11 cellular contexts compared by ENCODE assay signal in genomic region chr4:1730532-1731135, GRCh38. TPM values are rescaled to one million over a fixed set of nuclear protein-coding genes. Genes with fewer than 3 reads are reported as not detected.
"Had no signal": no experiment of that assay in that cellular context is flagged by ENCODE, and none has a peak within 500 bp of the region (broad histone marks: within the 10 kb centered on the region; RNA-seq: fewer than 3 reads in every experiment).

No MANE protein-coding gene starts in this region.

- H3K27ac Mint-ChIP-seq: activated naive CD8-positive, alpha-beta T cell treated with anti-CD3 and anti-CD28 coated beads, Interleukin-2, amount 50 U/mL, for 24 hours; activated T-helper 2 cell treated with anti-CD3 and anti-CD28 coated beads, Interferon-gamma antibody, Interleukin-2, Interleukin-4, amounts not matched to agents 10 μg/mL and 5 μg/mL and 100 μg/mL, durations not matched to agents 14 hours and 24 hours and 36 hours had no signal

- DNase-seq: activated CD4-positive, alpha-beta T cell treated with anti-CD3 and anti-CD28 coated beads for 1 hour; activated naive CD8-positive, alpha-beta T cell treated with anti-CD3 and anti-CD28 coated beads, Interleukin-2, amount 50 U/mL, for 24 hours; dermis blood vessel endothelial cell; foreskin melanocyte; stimulated activated naive CD8-positive, alpha-beta T cell treated with anti-CD3 and anti-CD28 coated beads, Interleukin-15, amount 100 ng/mL, for 72 hours; testis had no signal

- H3K9me3 ChIP-seq: testis had no signal

- H3K27me3 Mint-ChIP-seq: activated naive CD8-positive, alpha-beta T cell treated with anti-CD3 and anti-CD28 coated beads, Interleukin-2, amount 50 U/mL, for 24 hours; stimulated activated naive CD8-positive, alpha-beta T cell treated with anti-CD3 and anti-CD28 coated beads, Interleukin-15, amount 100 ng/mL, for 72 hours had no signal

- H3K4me3 Mint-ChIP-seq: activated naive CD4-positive, alpha-beta T cell treated with anti-CD3 and anti-CD28 coated beads for 36 hours; activated naive CD8-positive, alpha-beta T cell treated with anti-CD3 and anti-CD28 coated beads, Interleukin-2, amount 50 U/mL, for 24 hours; stimulated activated naive CD8-positive, alpha-beta T cell treated with anti-CD3 and anti-CD28 coated beads, Interleukin-15, amount 100 ng/mL, for 72 hours had no signal

- H3K27me3 ChIP-seq: testis had no signal

- H3K27ac ChIP-seq: epithelial cell of prostate, testis, VCaP had no signal

- H3K9me3 Mint-ChIP-seq: activated naive CD4-positive, alpha-beta T cell treated with anti-CD3 and anti-CD28 coated beads for 36 hours; activated naive CD8-positive, alpha-beta T cell treated with anti-CD3 and anti-CD28 coated beads, Interleukin-2, amount 50 U/mL, for 24 hours; activated T-helper 2 cell treated with anti-CD3 and anti-CD28 coated beads, Interferon-gamma antibody, Interleukin-2, Interleukin-4, amounts not matched to agents 10 μg/mL and 5 μg/mL and 100 μg/mL, durations not matched to agents 14 hours and 24 hours and 36 hours; stimulated activated naive CD8-positive, alpha-beta T cell treated with anti-CD3 and anti-CD28 coated beads, Interleukin-15, amount 100 ng/mL, for 72 hours had no signal

- H3K4me3 ChIP-seq: testis had no signal

- H3K4me1 ChIP-seq: testis had no signal

RNA-seq across cellular contexts. Expression of gene FAM53A, which starts 46.5 kb away (rescaled TPM):
- polyA plus RNA-seq: neural cell had no signal
